1 cellular context compared by ENCODE assay signal in the genomic region with DNA sequence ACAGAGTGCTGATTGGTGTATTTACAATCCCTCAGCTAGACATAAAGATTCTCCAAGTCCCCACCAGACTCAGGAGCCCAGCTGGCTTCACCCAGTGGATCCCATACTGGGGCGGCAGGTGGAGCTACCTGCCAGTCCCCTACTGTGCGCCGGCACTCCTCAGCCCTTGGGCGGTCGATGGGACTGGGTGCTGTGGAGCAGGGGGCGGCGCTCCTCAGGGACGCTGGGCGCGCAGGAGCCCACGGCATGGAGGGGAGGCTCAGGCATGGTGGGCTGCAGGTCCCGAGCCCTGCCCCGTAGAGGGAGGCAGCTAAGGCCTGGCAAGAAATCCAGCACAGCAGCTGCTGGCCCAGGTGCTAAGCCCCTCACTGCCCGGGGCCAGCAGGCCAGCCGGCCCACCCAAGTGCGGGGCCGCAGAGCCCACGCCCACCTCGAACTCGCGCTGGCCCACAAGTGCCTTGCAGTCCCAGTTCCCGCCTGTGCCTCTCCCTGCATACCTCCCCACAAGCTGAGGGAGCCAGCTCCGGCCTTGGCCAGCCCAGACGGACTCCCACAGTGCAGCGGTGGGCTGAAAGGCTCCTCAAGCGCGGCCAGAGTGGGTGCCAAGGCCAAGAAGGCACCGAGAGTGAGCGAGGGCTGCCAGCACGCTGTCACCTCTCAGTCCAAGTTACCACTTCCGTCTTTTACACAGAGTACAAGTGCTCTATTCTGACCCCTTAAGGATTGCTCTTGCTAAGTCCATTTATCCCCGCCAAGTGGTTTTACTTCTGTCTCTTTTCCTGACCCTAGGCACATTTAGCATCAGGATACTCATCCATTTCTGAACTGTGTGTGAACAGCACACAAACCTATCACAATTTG.
TF ChIP-seq lines count a peak whose summit lies in the region.

No MANE protein-coding gene starts in this region.

TF ChIP-seq in HepG2, 621 proteins besides CTCF, POLR2A, EP300 and RAD21:
- TF ChIP-seq THAP11 (CRISPR knock-in tag; IDR thresholded peaks at IDR 0.05): no peak
- 0 out of 2 replicates have a peak, but pooled peaks have one; percentile 16 for TF ChIP-seq ZNF687 (CRISPR knock-in tag; IDR thresholded peaks at IDR 0.05)
